8 cellular contexts compared by ENCODE assay signal in genomic region chr6:31729979-31730630, GRCh38. TPM values are rescaled to one million over a fixed set of nuclear protein-coding genes. Genes with fewer than 3 reads are reported as not detected.
DNase-seq lines count a peak whose midpoint lies in the region; ATAC-seq and TF ChIP-seq lines count a peak whose summit lies in the region.

No MANE protein-coding gene starts in this region.

- H3K27me3 ChIP-seq in BJ (ENCODE audit: control insufficient read depth, insufficient read depth, low read length) = no peaks in the 10 kb centered on the region

- TF ChIP-seq CTCF in BJ (IDR thresholded peaks at IDR 0.05; ENCODE audit: insufficient read depth, low read depth, low read length) = peak; percentile 21; the same call in 1 of the 2 replicates

- CTCF ChIA-PET in BJ (lab: Yijun Ruan, JAX) = interaction anchor here (0.6 to 4.6 kb wide), 17 partner anchors 8 to 141 kb away, joined by 3 to 28 read pairs (median 5); partner anchors contain the start of genes LSM2, LY6G6C, LY6G6D and MSH5

- H3K36me3 ChIP-seq in BJ (ENCODE audit: control insufficient read depth, insufficient read depth, low read length) = peaks cover 26% of the 10 kb centered on the region

- DNase-seq in BJ (ENCODE audit: low read depth) = peak; percentile 53
- peak; percentile 35 for DNase-seq in NCI-H2171 treated with DMSO at 0.1 percent for 48 hours (lab: John Stamatoyannopoulos, UW)
- DNase-seq in activated CD4-positive, alpha-beta T cell treated with anti-CD3 and anti-CD28 coated beads for 4 hours = peak; percentile 52 to 57
- peak; percentile 47 for DNase-seq in cortex of kidney (lab: John Stamatoyannopoulos, UW)
- peak; percentile 88 for DNase-seq in kidney tubule cell (ENCODE audit: low spot score)
- peak in 3 of 4 experiments; percentile 39 to 48 (median 44) for DNase-seq in stimulated activated CD4-positive, alpha-beta T cell treated with anti-CD3 and anti-CD28 coated beads, Interleukin-1b, Interleukin-23, amount 100 ng/mL, for 24 hours (ENCODE audit: low read depth in 4 of 4, low spot score in 1 of 4)

- ATAC-seq in GM21619 (IDR thresholded peaks at IDR 0.05; ENCODE audit: unreplicated experiment) = peak; percentile 30
- no peak for ATAC-seq in HG03442 (IDR thresholded peaks at IDR 0.05; ENCODE audit: unreplicated experiment)

- peak overlapping the region; percentile 88 for H3K4me3 ChIP-seq in BJ (ENCODE audit: low read depth, low read length)

- POLR2A ChIA-PET in BJ (lab: Charles Lee) = interaction anchor here (0.5 to 0.9 kb wide), 3 partner anchors 8 to 244 kb away, joined by 3 to 6 read pairs (median 4); no protein-coding TSS in a partner anchor

RNA-seq across cellular contexts. Expression of gene DDAH2, which starts 1.0 kb away (rescaled TPM):
- polyA plus RNA-seq in BJ (2011; rRNA removed) = 43.2 and 69.5 TPM in 2 replicates
- 22.1 and 24.6 TPM in 2 replicates for polyA minus RNA-seq in BJ (2011; rRNA and poly(A)+ RNA removed)

RNA-seq across cellular contexts. Expression of gene CLIC1, which starts 6.2 kb away (rescaled TPM):
- 820 and 866 TPM in 2 replicates for polyA plus RNA-seq in BJ (2011; rRNA removed)
- 346 and 592 TPM in 2 replicates for polyA minus RNA-seq in BJ (2011; rRNA and poly(A)+ RNA removed)

RNA-seq across cellular contexts. Expression of gene MPIG6B, which starts 6.9 kb away (rescaled TPM):
- not detected in 2 replicates for polyA plus RNA-seq in BJ (2011; rRNA removed)
- not detected in 2 replicates for polyA minus RNA-seq in BJ (2011; rRNA and poly(A)+ RNA removed)

RNA-seq across cellular contexts. Expression of gene LY6G6C, which starts 8.6 kb away (rescaled TPM):
- polyA plus RNA-seq in BJ (2011; rRNA removed) = not detected in 2 replicates
- not detected in 2 replicates for polyA minus RNA-seq in BJ (2011; rRNA and poly(A)+ RNA removed)

RNA-seq across cellular contexts. Expression of gene MSH5, which starts 9.7 kb away (rescaled TPM):
- 9.2 and 10.7 TPM in 2 replicates for polyA plus RNA-seq in BJ (2011; rRNA removed)
- 8.7 and 11.5 TPM in 2 replicates for polyA minus RNA-seq in BJ (2011; rRNA and poly(A)+ RNA removed)

Comparison
In these comparisons a context has a peak if more than half of its experiments do, and no peak if none do; other contexts are left out.
1. DNase-seq: peak in every context shown above with its lines; median percentile 88 in kidney tubule cell; 54 in activated CD4-positive, alpha-beta T cell treated with anti-CD3 and anti-CD28 coated beads for 4 hours; 53 in BJ; 47 in cortex of kidney; 44 in stimulated activated CD4-positive, alpha-beta T cell treated with anti-CD3 and anti-CD28 coated beads, Interleukin-1b, Interleukin-23, amount 100 ng/mL, for 24 hours; 35 in NCI-H2171 treated with DMSO at 0.1 percent for 48 hours.